ENCODE assay signal across 14 cellular contexts in genomic region chr4:55768291-55768690, GRCh38. TPM values are rescaled to one million over a fixed set of nuclear protein-coding genes. Genes with fewer than 3 reads are reported as not detected.
DNase-seq lines count a peak whose midpoint lies in the region; ATAC-seq, FAIRE-seq and TF ChIP-seq lines count a peak whose summit lies in the region.
"Had no signal": no experiment of that assay in that cellular context is flagged by ENCODE, and none has a peak within 500 bp of the region (broad histone marks: within the 10 kb centered on the region; RNA-seq: fewer than 3 reads in every experiment).

No MANE protein-coding gene starts in this region.

- H3K4me1 ChIP-seq in IMR-90 (ENCODE audit: control insufficient read depth, insufficient read depth, low read length) (no peaks in the 10 kb centered on the region), mammary epithelial cell (ENCODE audit: insufficient read depth, low read length) (peaks cover 6% of the 10 kb centered on the region), keratinocyte (ENCODE audit: control insufficient read depth, extremely low read depth, insufficient read depth, low read length) (no peaks in the 10 kb centered on the region)
- H3K4me1 ChIP-seq: left lung had no signal

- H2BK5ac ChIP-seq in IMR-90 (ENCODE audit: low read depth, low read length, poor library complexity, severe bottlenecking) = no peak overlapping the region

- no peak overlapping the region for H3K4me2 ChIP-seq in IMR-90 (ENCODE audit: low read depth, low read length)
- H3K4me2 ChIP-seq in mammary epithelial cell (ENCODE audit: insufficient read depth, low read depth, low read length) = no peak overlapping the region
- H3K4me2 ChIP-seq in keratinocyte (ENCODE audit: control insufficient read depth, extremely low read depth, insufficient read depth, low read depth, low read length) = no peak overlapping the region

- no peak overlapping the region for H3K23ac ChIP-seq in IMR-90 (ENCODE audit: low read depth, low read length)

- H4K20me1 ChIP-seq in IMR-90 (ENCODE audit: insufficient read depth, low read length) (no peaks in the 10 kb centered on the region), mammary epithelial cell (ENCODE audit: insufficient read depth, low read length) (no peaks in the 10 kb centered on the region), keratinocyte (ENCODE audit: control insufficient read depth, extremely low read depth, insufficient read depth, low read length) (no peaks in the 10 kb centered on the region)

- H3K9me1 ChIP-seq in IMR-90 (ENCODE audit: insufficient read depth, low read length) (no peaks in the 10 kb centered on the region), keratinocyte (ENCODE audit: control insufficient read depth, extremely low read depth, insufficient read depth, low read length) (no peaks in the 10 kb centered on the region)

- H2BK120ac ChIP-seq in IMR-90 (ENCODE audit: low read depth, low read length) = no peak overlapping the region

- H3K9ac ChIP-seq in IMR-90 (ENCODE audit: low read depth, low read length) (no peak overlapping the region), mammary epithelial cell (ENCODE audit: insufficient read depth, low read length) (no peak overlapping the region), keratinocyte (ENCODE audit: control insufficient read depth, extremely low read depth, insufficient read depth, low read length) (no peak overlapping the region)

- H2AK9ac ChIP-seq in IMR-90 (replicated peaks; ENCODE audit: low read depth, low read length, poor library complexity) = no peak overlapping the region

- 100% methylated on average over 1 of the region's 3 CpGs; no CpG with 5 or more reads in 1 of the 2 experiments for WGBS in IMR-90 (ENCODE audit: extremely low coverage in 2 of 2, insufficient read length in 1 of 2), 2 experiments
- 49% methylated on average over 2 of the region's 3 CpGs for WGBS in mammary epithelial cell (ENCODE audit: low coverage, missing lambda C conversion rate)

- peak; percentile 75 for ATAC-seq in IMR-90 (ENCODE audit: low read depth)
- ATAC-seq in GM19035 (IDR thresholded peaks at IDR 0.05; ENCODE audit: unreplicated experiment) = no peak
- ATAC-seq in stimulated activated naive CD8-positive, alpha-beta T cell treated with anti-CD3 and anti-CD28 coated beads, Interleukin-15, Interleukin-2, amounts not matched to agents 100 U/mL and 50 U/mL, for 24 hours = no peak
- ATAC-seq: left lung; stimulated activated memory B cell treated with anti-CD40 and anti-IgM and Interleukin-4, amounts not matched to agents 10 μg/mL and 1 μg/mL and 100 μg/mL, for 72 hours had no signal

- in situ Hi-C loops in IMR-90 (cut with MboI; ENCODE audit: low sequenced_read_pairs) (no loop called here), mammary epithelial cell (cut with MboI; ENCODE audit: low sequenced_read_pairs in 2 of 2) (no loop called here)

- H3K27me3 ChIP-seq in IMR-90 (ENCODE audit: control insufficient read depth, insufficient read depth, low read length) (no peaks in the 10 kb centered on the region), mammary epithelial cell (ENCODE audit: insufficient read depth, low read length) (no peaks in the 10 kb centered on the region), keratinocyte (ENCODE audit: control insufficient read depth, extremely low read depth, insufficient read depth, low read length) (no peaks in the 10 kb centered on the region), WERI-Rb-1 (ENCODE audit: insufficient read depth, low read depth, severe bottlenecking) (no peaks in the 10 kb centered on the region)
- H3K27me3 ChIP-seq: left lung had no signal

- peak; percentile 53 for FAIRE-seq in keratinocyte (lab: Jason Lieb, UNC)
- FAIRE-seq: colon had no signal

- H3K27ac ChIP-seq in IMR-90 (ENCODE audit: insufficient read depth, low read length) (no peak overlapping the region), mammary epithelial cell (ENCODE audit: insufficient read depth, low read depth, low read length) (no peak overlapping the region), keratinocyte (ENCODE audit: control insufficient read depth, insufficient read depth, low read length) (no peak overlapping the region), WERI-Rb-1 (no peak overlapping the region)
- H3K27ac ChIP-seq: left lung had no signal

- no peak for TF ChIP-seq POLR2A in IMR-90 (IDR thresholded peaks at IDR 0.05; ENCODE audit: low read depth, low read length)

- no peaks in the 10 kb centered on the region for H3K79me1 ChIP-seq in IMR-90 (ENCODE audit: low read depth in 1 of 2, low read length in 2 of 2)

- TF ChIP-seq CTCF in AG09319 (IDR thresholded peaks at IDR 0.05; ENCODE audit: low read depth, low read length) (no peak), IMR-90 (conservative IDR thresholded peaks at IDR 0.05; ENCODE audit: low read depth, low read length) (no peak), mammary epithelial cell (conservative IDR thresholded peaks at IDR 0.05 in 1 of 2, IDR thresholded peaks at IDR 0.05 in 1 of 2; ENCODE audit: extremely low read depth in 1 of 2, insufficient read depth in 1 of 2, low read depth in 1 of 2, low read length in 2 of 2) (no peak), keratinocyte (optimal IDR thresholded peaks at IDR 0.05 in 1 of 3, IDR thresholded peaks at IDR 0.05 in 1 of 3, conservative IDR thresholded peaks at IDR 0.05 in 1 of 3; ENCODE audit: extremely low read depth in 1 of 3, insufficient read depth in 2 of 3, low read length in 3 of 3) (no peak), WERI-Rb-1 (IDR thresholded peaks at IDR 0.05; ENCODE audit: low read depth, low read length) (no peak)

- TF ChIP-seq RAD21 in IMR-90 (IDR thresholded peaks at IDR 0.05; ENCODE audit: low read length) = no peak

- H4K5ac ChIP-seq in IMR-90 (ENCODE audit: low read depth, low read length) = no peak overlapping the region

- no peak overlapping the region for H3K14ac ChIP-seq in IMR-90 (replicated peaks; ENCODE audit: low read depth, low read length)

- H2AK5ac ChIP-seq in IMR-90 (ENCODE audit: low read depth, low read length) = no peak overlapping the region

- dilution Hi-C loops in IMR-90 (cut with HindIII; ENCODE audit: low sequenced_read_pairs, unreplicated experiment) = no loop called here
- dilution Hi-C loops in mammary epithelial cell (cut with HindIII; ENCODE audit: low sequenced_read_pairs) = no loop called here
- dilution Hi-C loops in keratinocyte (cut with MboI; ENCODE audit: extremely low pct_ligation_motif_present, low sequenced_read_pairs) = no loop called here

- H2BK15ac ChIP-seq in IMR-90 (ENCODE audit: low read depth, low read length) = no peak overlapping the region

- peak; percentile 12 for DNase-seq in AG09319 (ENCODE audit: extremely low read depth, low read depth)
- peak; percentile 70 for DNase-seq in IMR-90
- peak; percentile 35 for DNase-seq in mammary epithelial cell
- peak; percentile 50 for DNase-seq in keratinocyte (ENCODE audit: low read depth, low spot score)
- no peak for DNase-seq in DMS153 treated with DMSO at 0.1 percent for 48 hours (lab: John Stamatoyannopoulos, UW; ENCODE audit: unreplicated experiment)
- DNase-seq in WERI-Rb-1 = no peak
- no peak for DNase-seq in stimulated activated naive CD8-positive, alpha-beta T cell treated with anti-CD3 and anti-CD28 coated beads, Interleukin-15, Interleukin-2, amounts not matched to agents 100 U/mL and 50 U/mL, for 24 hours
- DNase-seq: activated T-cell treated with anti-CD3 and anti-CD28 coated beads for 4 hours; CD4-positive, alpha-beta memory T cell; left lung had no signal

- H3K18ac ChIP-seq in IMR-90 (ENCODE audit: low read depth, low read length) = no peak overlapping the region

- intact Hi-C loops in IMR-90 (cut with micrococcal nuclease) (no loop called here), mammary epithelial cell (cut with micrococcal nuclease) (no loop called here)

- BruUV-seq in IMR-90 (replicated peaks; lab: Mats Ljungman, UMichigan) (no TSS peak), mammary epithelial cell (replicated peaks; lab: Mats Ljungman, UMichigan) (no TSS peak)

- no peak overlapping the region for H3K4me3 ChIP-seq in IMR-90 (ENCODE audit: insufficient read depth, low read depth, low read length)
- no peak overlapping the region for H3K4me3 ChIP-seq in mammary epithelial cell (replicated peaks in 1 of 3; ENCODE audit: insufficient read depth in 1 of 3, low read depth in 2 of 3, low read length in 3 of 3)
- no peak overlapping the region for H3K4me3 ChIP-seq in keratinocyte (ENCODE audit: control insufficient read depth in 2 of 3, extremely low read depth in 1 of 3, insufficient read depth in 2 of 3, low read depth in 1 of 3, low read length in 3 of 3)
- no peak overlapping the region for H3K4me3 ChIP-seq in WERI-Rb-1 (ENCODE audit: low read depth, low read length)
- H3K4me3 ChIP-seq: left lung had no signal

- H3K79me2 ChIP-seq in mammary epithelial cell (ENCODE audit: insufficient read depth, low read length) (no peaks in the 10 kb centered on the region), keratinocyte (ENCODE audit: control insufficient read depth, insufficient read depth, low read length) (no peaks in the 10 kb centered on the region)

- peak overlapping the region; percentile 44; the same call in 1 of the 2 replicates for H2BK20ac ChIP-seq in IMR-90 (ENCODE audit: low read depth, low read length)

- no peak overlapping the region for H3K4ac ChIP-seq in IMR-90 (ENCODE audit: low read depth, low read length)

- CTCF ChIA-PET in IMR-90 (lab: Yijun Ruan, JAX) (no interaction called here), mammary epithelial cell (lab: Charles Lee; ENCODE audit: low non-redundant PET) (no interaction called here)

- no peak overlapping the region for H4K8ac ChIP-seq in IMR-90 (ENCODE audit: low read depth in 2 of 2, low read length in 2 of 2)

- no peak overlapping the region for H2AFZ ChIP-seq in IMR-90 (replicated peaks; ENCODE audit: low read length, poor library complexity)
- H2AFZ ChIP-seq in mammary epithelial cell (ENCODE audit: low read depth, low read length) = peak overlapping the region; percentile 42
- no peak overlapping the region for H2AFZ ChIP-seq in keratinocyte (ENCODE audit: control insufficient read depth, low read length)

- no peak overlapping the region for H4K91ac ChIP-seq in IMR-90 (ENCODE audit: insufficient read depth, low read depth, low read length)

- POLR2A ChIA-PET in IMR-90 (lab: Charles Lee; ENCODE audit: unreplicated experiment) = no interaction called here

- H3K36me3 ChIP-seq in IMR-90 (ENCODE audit: control insufficient read depth, insufficient read depth, low read length) = no peaks in the 10 kb centered on the region
- no peaks in the 10 kb centered on the region for H3K36me3 ChIP-seq in mammary epithelial cell (ENCODE audit: insufficient read depth, low read length)
- H3K36me3 ChIP-seq in keratinocyte (ENCODE audit: control insufficient read depth in 2 of 2, extremely low read depth in 1 of 2, insufficient read depth in 2 of 2, low read length in 2 of 2) = no peaks in the 10 kb centered on the region
- H3K36me3 ChIP-seq in WERI-Rb-1 = no peaks in the 10 kb centered on the region
- H3K36me3 ChIP-seq: left lung had no signal

- H3K56ac ChIP-seq in IMR-90 (ENCODE audit: extremely low read depth, insufficient read depth, low read length) = no peak overlapping the region

- H3K9me3 ChIP-seq in IMR-90 (ENCODE audit: control insufficient read depth, insufficient read depth, low read length) (no peaks in the 10 kb centered on the region), mammary epithelial cell (replicated peaks; ENCODE audit: insufficient read depth, low read length) (no peaks in the 10 kb centered on the region), keratinocyte (ENCODE audit: control insufficient read depth, low read depth, low read length) (no peaks in the 10 kb centered on the region), WERI-Rb-1 (ENCODE audit: severe bottlenecking) (no peaks in the 10 kb centered on the region)
- H3K9me3 ChIP-seq: left lung had no signal

RNA-seq across cellular contexts. Expression of gene EXOC1L, which starts 51.3 kb away (rescaled TPM):
- total RNA-seq in IMR-90 (2012; rRNA removed) = not detected in 2 replicates
- not detected in 2 replicates for polyA plus RNA-seq in IMR-90 (2012; rRNA removed)
- polyA plus RNA-seq in IMR-90 (2012; cell fraction: cytosol; rRNA removed) = not detected in 2 replicates
- not detected in 2 replicates for polyA plus RNA-seq in IMR-90 (2012; cell fraction: nucleus; rRNA removed; ENCODE audit: low replicate concordance)
- total RNA-seq in mammary epithelial cell = not detected
- not detected for polyA plus RNA-seq in mammary epithelial cell
- polyA minus RNA-seq in mammary epithelial cell = not detected
- not detected in 3 replicates for polyA plus RNA-seq in keratinocyte
- polyA plus RNA-seq in keratinocyte (2011; ENCODE audit: low read depth) = not detected
- not detected in 2 replicates for polyA plus RNA-seq in keratinocyte (2011; cell fraction: cytosol; rRNA removed)
- not detected in 2 replicates for polyA plus RNA-seq in keratinocyte (2011; cell fraction: nucleus; rRNA removed)
- polyA plus RNA-seq in keratinocyte (2012; ENCODE audit: low replicate concordance) = not detected in 2 replicates
- not detected in 3 replicates for polyA minus RNA-seq in keratinocyte
- polyA minus RNA-seq in keratinocyte (2011; cell fraction: cytosol; rRNA and poly(A)+ RNA removed) = not detected
- not detected in 2 replicates for polyA minus RNA-seq in keratinocyte (2011; cell fraction: nucleus; rRNA and poly(A)+ RNA removed)
- total RNA-seq: CD4-positive, alpha-beta memory T cell; left lung; T-helper 2 cell treated with Interferon-gamma antibody and Interleukin-4, amounts not matched to agents 100 ng/mL and 5 ng/mL, for 36 hours had no signal
- polyA plus RNA-seq: CD4-positive, alpha-beta memory T cell had no signal

Comparison
In these comparisons a context has a peak if more than half of its experiments do, and no peak if none do; other contexts are left out.
1. DNase-seq: peak in AG09319 (single experiment), IMR-90 (single experiment), mammary epithelial cell (single experiment) and keratinocyte (single experiment); none in DMS153 treated with DMSO at 0.1 percent for 48 hours (single experiment), WERI-Rb-1 (single experiment) and stimulated activated naive CD8-positive, alpha-beta T cell treated with anti-CD3 and anti-CD28 coated beads, Interleukin-15, Interleukin-2, amounts not matched to agents 100 U/mL and 50 U/mL, for 24 hours (single experiment).